1 cellular context compared by ENCODE assay signal in genomic region chr10:8050561-8051108, GRCh38.
TF ChIP-seq lines count a peak whose summit lies in the region.

No MANE protein-coding gene starts in this region.

TF ChIP-seq in HepG2, 621 proteins besides CTCF, POLR2A, EP300 and RAD21 (continued from another document and continues in another):
- TF ChIP-seq, protein P1, sequence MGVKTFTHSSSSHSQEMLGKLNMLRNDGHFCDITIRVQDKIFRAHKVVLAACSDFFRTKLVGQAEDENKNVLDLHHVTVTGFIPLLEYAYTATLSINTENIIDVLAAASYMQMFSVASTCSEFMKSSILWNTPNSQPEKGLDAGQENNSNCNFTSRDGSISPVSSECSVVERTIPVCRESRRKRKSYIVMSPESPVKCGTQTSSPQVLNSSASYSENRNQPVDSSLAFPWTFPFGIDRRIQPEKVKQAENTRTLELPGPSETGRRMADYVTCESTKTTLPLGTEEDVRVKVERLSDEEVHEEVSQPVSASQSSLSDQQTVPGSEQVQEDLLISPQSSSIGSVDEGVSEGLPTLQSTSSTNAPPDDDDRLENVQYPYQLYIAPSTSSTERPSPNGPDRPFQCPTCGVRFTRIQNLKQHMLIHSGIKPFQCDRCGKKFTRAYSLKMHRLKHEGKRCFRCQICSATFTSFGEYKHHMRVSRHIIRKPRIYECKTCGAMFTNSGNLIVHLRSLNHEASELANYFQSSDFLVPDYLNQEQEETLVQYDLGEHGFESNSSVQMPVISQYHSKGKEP (CRISPR knock-in tag; IDR thresholded peaks at IDR 0.05): no peak
- TF ChIP-seq FOXC1 (CRISPR knock-in tag; IDR thresholded peaks at IDR 0.05; ENCODE audit: borderline replicate concordance) (peak; percentile 64; the same call in 1 of the 2 replicates), ZNF570 (CRISPR knock-in tag; IDR thresholded peaks at IDR 0.05; ENCODE audit: borderline replicate concordance) (no peak), ZNF124 (CRISPR knock-in tag; IDR thresholded peaks at IDR 0.05) (no peak), ZSCAN29 (CRISPR knock-in tag; conservative IDR thresholded peaks at IDR 0.05) (peak; percentile 82; the same call in 1 of the 2 replicates), KDM2A (CRISPR knock-in tag; IDR thresholded peaks at IDR 0.05; ENCODE audit: borderline replicate concordance, low read depth) (peak; percentile 76; the same call in 1 of the 2 replicates), ZNF143 (CRISPR knock-in tag; IDR thresholded peaks at IDR 0.05) (no peak; the same call in 1 of the 2 replicates), ETV6 (CRISPR knock-in tag; conservative IDR thresholded peaks at IDR 0.05) (0 out of 2 replicates have a peak, but pooled peaks have one; percentile 51), ZNF619 (CRISPR knock-in tag; IDR thresholded peaks at IDR 0.05) (no peak), CBX2 (IDR thresholded peaks at IDR 0.05; ENCODE audit: low read depth, low read length) (0 out of 2 replicates have a peak, but pooled peaks have one; percentile 21), CBX2 (CRISPR knock-in tag; IDR thresholded peaks at IDR 0.05; ENCODE audit: low read depth) (no peak), SKIL (CRISPR knock-in tag; IDR thresholded peaks at IDR 0.05; ENCODE audit: borderline replicate concordance) (peak; percentile 63; the same call in 1 of the 2 replicates), MLX (CRISPR knock-in tag; IDR thresholded peaks at IDR 0.05) (peak; percentile 54; the same call in 1 of the 2 replicates), KDM5B (CRISPR knock-in tag; IDR thresholded peaks at IDR 0.05; ENCODE audit: borderline replicate concordance) (peak; percentile 75; the same call in 1 of the 2 replicates), PITX1 (CRISPR knock-in tag; IDR thresholded peaks at IDR 0.05) (peak; percentile 99), TMF1 (CRISPR knock-in tag; IDR thresholded peaks at IDR 0.05; ENCODE audit: low read depth) (no peak), FOXP4 (CRISPR knock-in tag; IDR thresholded peaks at IDR 0.05) (peak; percentile 83), HDAC1 (CRISPR knock-in tag; IDR thresholded peaks at IDR 0.05) (peak; percentile 77), SKI (IDR thresholded peaks at IDR 0.05; ENCODE audit: partially characterized antibody) (peak; percentile 28), ZIK1 (CRISPR knock-in tag; IDR thresholded peaks at IDR 0.05; ENCODE audit: borderline replicate concordance, low read depth) (no peak), ZNF549 (CRISPR knock-in tag; IDR thresholded peaks at IDR 0.05) (peak; percentile 95), PHF20 (CRISPR knock-in tag; IDR thresholded peaks at IDR 0.05) (no peak), ZNF232 (CRISPR knock-in tag; IDR thresholded peaks at IDR 0.05; ENCODE audit: borderline replicate concordance) (0 out of 2 replicates have a peak, but pooled peaks have one; percentile 39), ZFAT (CRISPR knock-in tag; conservative IDR thresholded peaks at IDR 0.05) (peak; percentile 79), ZSCAN12 (CRISPR knock-in tag; IDR thresholded peaks at IDR 0.05) (0 out of 2 replicates have a peak, but pooled peaks have one; percentile 62), ZNF414 (CRISPR knock-in tag; IDR thresholded peaks at IDR 0.05) (0 out of 2 replicates have a peak, but pooled peaks have one; percentile 37), HMGXB4 (CRISPR knock-in tag; IDR thresholded peaks at IDR 0.05; ENCODE audit: borderline replicate concordance in 1 of 2, low read depth in 1 of 2) (peak in 1 of 2 experiments; percentile 34; a peak in 1 of 4 replicates), RFX3 (CRISPR knock-in tag; IDR thresholded peaks at IDR 0.05) (no peak), MED1 (CRISPR knock-in tag; IDR thresholded peaks at IDR 0.05) (peak; percentile 50; the same call in 1 of the 2 replicates), DMAP1 (CRISPR knock-in tag; IDR thresholded peaks at IDR 0.05) (no peak), JARID2 (CRISPR knock-in tag; IDR thresholded peaks at IDR 0.05; ENCODE audit: insufficient replicate concordance) (no peak), BHLHE40 (IDR thresholded peaks at IDR 0.05; ENCODE audit: low read length) (peak; percentile 65), CCAR2 (optimal IDR thresholded peaks at IDR 0.05; ENCODE audit: low read depth, low read length) (no peak), SAP130 (CRISPR knock-in tag; IDR thresholded peaks at IDR 0.05; ENCODE audit: low read depth) (peak; percentile 27; the same call in 1 of the 2 replicates), PLRG1 (conservative IDR thresholded peaks at IDR 0.05) (no peak), NFE2L2 (IDR thresholded peaks at IDR 0.05; ENCODE audit: low read length) (no peak), HNF1A (IDR thresholded peaks at IDR 0.05; ENCODE audit: low read depth) (no peak), HNF1A (CRISPR knock-in tag; IDR thresholded peaks at IDR 0.05; ENCODE audit: borderline replicate concordance) (peak; percentile 34; the same call in 1 of the 2 replicates), HOXD1 (CRISPR knock-in tag; IDR thresholded peaks at IDR 0.05) (0 out of 2 replicates have a peak, but pooled peaks have one; percentile 54), RXRB (CRISPR knock-in tag; IDR thresholded peaks at IDR 0.05; ENCODE audit: borderline replicate concordance) (peak; percentile 62; the same call in 1 of the 2 replicates), ZNF615 (CRISPR knock-in tag; IDR thresholded peaks at IDR 0.05; ENCODE audit: borderline replicate concordance) (0 out of 2 replicates have a peak, but pooled peaks have one; percentile 35), ZNF773 (CRISPR knock-in tag; IDR thresholded peaks at IDR 0.05; ENCODE audit: borderline replicate concordance) (no peak; the same call in 1 of the 2 replicates)
- TF ChIP-seq, protein P2, sequence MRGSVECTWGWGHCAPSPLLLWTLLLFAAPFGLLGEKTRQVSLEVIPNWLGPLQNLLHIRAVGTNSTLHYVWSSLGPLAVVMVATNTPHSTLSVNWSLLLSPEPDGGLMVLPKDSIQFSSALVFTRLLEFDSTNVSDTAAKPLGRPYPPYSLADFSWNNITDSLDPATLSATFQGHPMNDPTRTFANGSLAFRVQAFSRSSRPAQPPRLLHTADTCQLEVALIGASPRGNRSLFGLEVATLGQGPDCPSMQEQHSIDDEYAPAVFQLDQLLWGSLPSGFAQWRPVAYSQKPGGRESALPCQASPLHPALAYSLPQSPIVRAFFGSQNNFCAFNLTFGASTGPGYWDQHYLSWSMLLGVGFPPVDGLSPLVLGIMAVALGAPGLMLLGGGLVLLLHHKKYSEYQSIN (CRISPR knock-in tag; IDR thresholded peaks at IDR 0.05; ENCODE audit: borderline replicate concordance): no peak
- TF ChIP-seq, protein P3, sequence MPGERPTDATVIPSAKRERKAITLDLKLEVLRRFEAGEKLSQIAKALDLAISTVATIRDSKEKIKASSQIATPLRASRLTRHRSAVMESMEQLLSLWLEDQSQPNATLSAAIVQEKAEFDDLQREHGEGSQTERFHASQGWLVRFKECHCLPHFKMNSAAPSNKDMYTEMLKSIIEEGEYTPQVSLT (CRISPR knock-in tag; IDR thresholded peaks at IDR 0.05; ENCODE audit: borderline replicate concordance, low read depth): no peak
- TF ChIP-seq, protein P4, sequence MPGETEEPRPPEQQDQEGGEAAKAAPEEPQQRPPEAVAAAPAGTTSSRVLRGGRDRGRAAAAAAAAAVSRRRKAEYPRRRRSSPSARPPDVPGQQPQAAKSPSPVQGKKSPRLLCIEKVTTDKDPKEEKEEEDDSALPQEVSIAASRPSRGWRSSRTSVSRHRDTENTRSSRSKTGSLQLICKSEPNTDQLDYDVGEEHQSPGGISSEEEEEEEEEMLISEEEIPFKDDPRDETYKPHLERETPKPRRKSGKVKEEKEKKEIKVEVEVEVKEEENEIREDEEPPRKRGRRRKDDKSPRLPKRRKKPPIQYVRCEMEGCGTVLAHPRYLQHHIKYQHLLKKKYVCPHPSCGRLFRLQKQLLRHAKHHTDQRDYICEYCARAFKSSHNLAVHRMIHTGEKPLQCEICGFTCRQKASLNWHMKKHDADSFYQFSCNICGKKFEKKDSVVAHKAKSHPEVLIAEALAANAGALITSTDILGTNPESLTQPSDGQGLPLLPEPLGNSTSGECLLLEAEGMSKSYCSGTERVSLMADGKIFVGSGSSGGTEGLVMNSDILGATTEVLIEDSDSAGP (CRISPR knock-in tag; IDR thresholded peaks at IDR 0.05; ENCODE audit: borderline replicate concordance): peak; percentile 69; the same call in 1 of the 2 replicates
- TF ChIP-seq, protein P5, sequence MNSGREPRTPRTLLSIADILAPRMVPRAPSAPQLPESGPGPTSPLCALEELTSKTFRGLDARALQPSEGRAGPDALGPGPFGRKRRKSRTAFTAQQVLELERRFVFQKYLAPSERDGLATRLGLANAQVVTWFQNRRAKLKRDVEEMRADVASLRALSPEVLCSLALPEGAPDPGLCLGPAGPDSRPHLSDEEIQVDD (CRISPR knock-in tag; IDR thresholded peaks at IDR 0.05; ENCODE audit: borderline replicate concordance): no peak
